Comparison of ENCODE assay signal across 19 cellular contexts in genomic region chr15:69607101-69607500, GRCh38.
DNase-seq lines count a peak whose midpoint lies in the region; ATAC-seq and TF ChIP-seq lines count a peak whose summit lies in the region.
"Had no signal": no experiment of that assay in that cellular context is flagged by ENCODE, and none has a peak within 500 bp of the region (broad histone marks: within the 10 kb centered on the region; RNA-seq: fewer than 3 reads in every experiment).

No MANE protein-coding gene starts in this region.

- H3K4me1 ChIP-seq in body of pancreas (peaks cover 18% of the 10 kb centered on the region), smooth muscle cell (ENCODE audit: low read depth) (no peaks in the 10 kb centered on the region)

- no peak overlapping the region for H3K4me2 ChIP-seq in smooth muscle cell

- DNase-seq in GM04503 (ENCODE audit: low read depth) = peak; percentile 55
- DNase-seq in RPMI7951 (ENCODE audit: low read depth) = peak; percentile 93
- peak; percentile 33 for DNase-seq in fibroblast of pulmonary artery (ENCODE audit: low read depth)
- peak; percentile 8 for DNase-seq in posterior vena cava (ENCODE audit: low spot score)
- no peak for DNase-seq in body of pancreas
- DNase-seq in smooth muscle cell (lab: John Stamatoyannopoulos, UW; ENCODE audit: unreplicated experiment) = no peak
- DNase-seq in SK-N-DZ (ENCODE audit: low spot score) = no peak
- DNase-seq: activated CD4-positive, CD25-positive, alpha-beta regulatory T cell treated with anti-CD3 and anti-CD28 coated beads, Interleukin-2, amount 50 U/mL, for 72 hours; effector CD8-positive, alpha-beta T cell; foreskin melanocyte; kidney; naive thymus-derived CD8-positive, alpha-beta T cell; stimulated activated CD4-positive, alpha-beta T cell treated with anti-CD3 and anti-CD28 coated beads, Interleukin-4, amount 100 ng/mL, for 4 hours; stimulated activated naive CD4-positive, alpha-beta T cell; T-cell had no signal

- no peak overlapping the region for H3K27ac ChIP-seq in body of pancreas
- H3K27ac ChIP-seq in smooth muscle cell (ENCODE audit: low read depth) = no peak overlapping the region
- H3K27ac ChIP-seq: C4-2B, HL-60 had no signal

- TF ChIP-seq CTCF in fibroblast of pulmonary artery (IDR thresholded peaks at IDR 0.05; ENCODE audit: low read length, missing control alignments) (no peak), body of pancreas (IDR thresholded peaks at IDR 0.05) (no peak), smooth muscle cell (IDR thresholded peaks at IDR 0.05; ENCODE audit: borderline replicate concordance, insufficient read depth, poor library complexity, severe bottlenecking) (no peak)

- H3K4me3 ChIP-seq in fibroblast of pulmonary artery (replicated peaks; ENCODE audit: low read depth, low read length) (no peak overlapping the region), body of pancreas (no peak overlapping the region), smooth muscle cell (no peak overlapping the region)

- WGBS in body of pancreas, 2 donors = 74 to 84% methylated on average over 9 of the region's 9 CpGs
- 75% methylated on average over 9 of the region's 9 CpGs for WGBS in smooth muscle cell (ENCODE audit: low lambda C conversion rate)

- intact Hi-C loops in posterior vena cava (cut with DNase I) = no loop called here
- intact Hi-C loops in body of pancreas (cut with DNase I) = no loop called here

- no peaks in the 10 kb centered on the region for H3K79me2 ChIP-seq in smooth muscle cell (ENCODE audit: low read depth)

- H2AFZ ChIP-seq in smooth muscle cell (ENCODE audit: low read depth) = no peak overlapping the region

- TF ChIP-seq POLR2A in body of pancreas (IDR thresholded peaks at IDR 0.05) = no peak

- H4K20me1 ChIP-seq in smooth muscle cell (ENCODE audit: low read depth) = no peaks in the 10 kb centered on the region

- H3F3A ChIP-seq in smooth muscle cell (ENCODE audit: low read depth) = no peaks in the 10 kb centered on the region

- H3K9me3 ChIP-seq in body of pancreas = no peaks in the 10 kb centered on the region
- no peaks in the 10 kb centered on the region for H3K9me3 ChIP-seq in smooth muscle cell (replicated peaks; ENCODE audit: low read depth)

- H3K36me3 ChIP-seq in body of pancreas (replicated peaks in 1 of 2; ENCODE audit: insufficient read depth in 1 of 2, low read depth in 2 of 2) (no peaks in the 10 kb centered on the region), smooth muscle cell (ENCODE audit: low read depth) (no peaks in the 10 kb centered on the region)

- H3K9ac ChIP-seq in smooth muscle cell (ENCODE audit: low read depth) = no peak overlapping the region

- ATAC-seq in body of pancreas = no peak
- ATAC-seq in GM21619 (IDR thresholded peaks at IDR 0.05; ENCODE audit: unreplicated experiment) = no peak
- ATAC-seq: naive thymus-derived CD8-positive, alpha-beta T cell; sciatic nerve; T-cell had no signal

- H3K27me3 ChIP-seq in body of pancreas = no peaks in the 10 kb centered on the region
- H3K27me3 ChIP-seq in smooth muscle cell (ENCODE audit: low read depth) = no peaks in the 10 kb centered on the region

Comparison
In these comparisons a context has a peak if more than half of its experiments do, and no peak if none do; other contexts are left out.
1. DNase-seq: peak in GM04503 (single experiment), RPMI7951 (single experiment), fibroblast of pulmonary artery (single experiment) and posterior vena cava (single experiment); none in body of pancreas (0 of 4), smooth muscle cell (single experiment) and SK-N-DZ (single experiment).